ENCODE assay signal across 8 cellular contexts in the genomic region with DNA sequence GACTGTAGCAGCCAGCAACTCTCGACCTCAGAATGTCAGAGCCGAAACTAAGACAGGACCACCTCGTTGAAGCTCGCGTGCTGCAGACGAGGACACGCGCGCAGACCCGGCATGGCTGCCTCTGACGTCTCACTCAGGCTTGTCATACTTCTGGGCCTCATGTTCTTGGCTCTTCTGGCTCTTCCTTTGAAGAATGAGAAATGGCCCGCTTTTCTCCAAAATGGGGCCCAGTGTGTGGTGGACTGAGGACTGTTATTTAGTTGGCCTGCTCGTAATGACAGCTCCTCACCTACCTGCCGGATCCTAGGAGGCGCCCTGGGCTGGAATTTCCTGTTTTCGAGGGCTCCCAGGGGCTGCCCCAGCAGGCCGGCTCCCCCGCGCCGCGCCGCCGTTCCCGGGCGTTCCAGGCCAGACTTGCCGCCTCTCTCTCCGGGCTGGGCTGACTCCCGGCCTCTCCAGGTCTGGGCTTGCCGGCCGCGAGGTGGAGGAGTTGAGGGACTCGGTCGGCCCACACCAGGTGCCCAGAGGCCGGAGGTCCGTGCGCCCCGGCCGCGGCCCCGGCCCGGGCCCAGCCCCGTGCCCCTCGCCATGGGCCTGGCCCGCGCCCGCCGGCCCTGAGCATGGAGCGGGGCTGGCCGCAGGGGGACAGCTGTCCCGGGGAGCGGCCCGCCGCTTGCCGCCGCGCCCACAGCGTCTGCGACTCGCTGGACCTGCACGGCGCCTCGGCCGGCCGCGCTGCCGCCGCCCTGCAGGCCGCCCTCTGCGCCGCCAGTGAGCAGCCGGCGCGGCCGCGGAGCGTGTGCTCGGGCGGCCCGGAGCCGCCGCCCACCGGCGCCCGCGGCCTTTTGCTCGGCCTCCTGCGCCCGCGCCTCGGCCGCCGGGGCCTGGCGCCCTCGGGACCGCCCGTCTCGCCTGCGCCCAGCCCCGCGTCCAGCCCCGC. TPM values are rescaled to one million over a fixed set of nuclear protein-coding genes. Genes with fewer than 3 reads are reported as not detected.
DNase-seq lines count a peak whose midpoint lies in the region; ATAC-seq, FAIRE-seq and TF ChIP-seq lines count a peak whose summit lies in the region.

No MANE protein-coding gene starts in this region.

- no peak overlapping the region for H3K4ac ChIP-seq in H1 (replicated peaks; ENCODE audit: insufficient read length, low read depth, low read length)

- H3K9me3 Mint-ChIP-seq in CD4-positive, alpha-beta memory T cell = peaks cover 0 to 1% (median 0%) of the 10 kb centered on the region in 8 donors
- no peaks in the 10 kb centered on the region for H3K9me3 Mint-ChIP-seq in natural killer cell treated with Interleukin-12 subunit alpha and Interleukin-12 subunit beta and Interleukin-15 and Interleukin-18, amount 100 ng/mL, for 72 hours

- no peaks in the 10 kb centered on the region for H3K36me3 ChIP-seq in CD4-positive, alpha-beta memory T cell (ENCODE audit: insufficient read depth, low read length)
- H3K36me3 ChIP-seq in H1 (ENCODE audit: control insufficient read depth in 2 of 4, insufficient read depth in 4 of 4, low read length in 3 of 4) = peaks cover 0 to 5% (median 0%) of the 10 kb centered on the region in 4 experiments; a peak in 1 of 8 replicates

- H3K4me1 Mint-ChIP-seq in CD4-positive, alpha-beta memory T cell = peaks cover 3 to 42% (median 25%) of the 10 kb centered on the region in 4 donors
- peaks cover 0 to 2% of the 10 kb centered on the region in 2 donors for H3K4me1 Mint-ChIP-seq in natural killer cell treated with Interleukin-12 subunit alpha and Interleukin-12 subunit beta and Interleukin-15 and Interleukin-18, amount 100 ng/mL, for 72 hours (ENCODE audit: low read depth in 2 of 2)

- CTCF ChIA-PET in CD4-positive, alpha-beta memory T cell (lab: Charles Lee; ENCODE audit: partially characterized antibody) = interaction anchor here (0.7 to 7.8 kb wide), 3 partner anchors 100 to 152 kb away, joined by 3 to 67 read pairs (median 4); no protein-coding TSS in a partner anchor
- CTCF ChIA-PET in H1 (lab: Charles Lee; ENCODE audit: partially characterized antibody) = interaction anchor here (0.8 to 22.4 kb wide), 18 partner anchors 9 to 216 kb away, joined by 3 to 448 read pairs (median 8); partner anchors contain the start of genes AGAP3, CDK5, GBX1 and SLC4A2

- peaks cover 7% of the 10 kb centered on the region for H3K23me2 ChIP-seq in H1 (ENCODE audit: low read depth, low read length)

- H3K27me3 ChIP-seq in CD4-positive, alpha-beta memory T cell (ENCODE audit: insufficient read depth, low read length) = no peaks in the 10 kb centered on the region
- peaks cover 0 to 15% (median 9%) of the 10 kb centered on the region in 4 experiments; a peak in 3 of 7 replicates for H3K27me3 ChIP-seq in H1 (replicated peaks in 1 of 4; ENCODE audit: control insufficient read depth in 3 of 4, extremely low read depth in 1 of 4, insufficient read depth in 3 of 4, low read length in 3 of 4)

- peak overlapping the region; percentile 38 to 72 (median 58) for H3K4me3 Mint-ChIP-seq in CD4-positive, alpha-beta memory T cell
- H3K4me3 Mint-ChIP-seq in natural killer cell treated with Interleukin-12 subunit alpha and Interleukin-12 subunit beta and Interleukin-15 and Interleukin-18, amount 100 ng/mL, for 72 hours = peak overlapping the region; percentile 8

- no peak overlapping the region for H2BK20ac ChIP-seq in H1 (ENCODE audit: low read length)

- H3K14ac ChIP-seq in H1 (ENCODE audit: insufficient read length) = no peak overlapping the region

- H3K36me3 Mint-ChIP-seq in CD4-positive, alpha-beta memory T cell = peaks cover 3 to 9% of the 10 kb centered on the region in 2 donors
- H3K36me3 Mint-ChIP-seq in natural killer cell treated with Interleukin-12 subunit alpha and Interleukin-12 subunit beta and Interleukin-15 and Interleukin-18, amount 100 ng/mL, for 72 hours = no peaks in the 10 kb centered on the region

- no peak for FAIRE-seq in H1 (lab: Jason Lieb, UNC)

- TF ChIP-seq EP300 in Ishikawa (IDR thresholded peaks at IDR 0.05; ENCODE audit: borderline replicate concordance) = no peak
- TF ChIP-seq EP300 in H1 (IDR thresholded peaks at IDR 0.05; ENCODE audit: borderline replicate concordance in 1 of 2, low read depth in 2 of 2, low read length in 2 of 2) = no peak

- H3K4me1 ChIP-seq in CD4-positive, alpha-beta memory T cell (ENCODE audit: insufficient read depth, low read length) = peaks cover 31% of the 10 kb centered on the region
- peaks cover 0 to 24% (median 16%) of the 10 kb centered on the region in 4 experiments; a peak in 6 of 7 replicates for H3K4me1 ChIP-seq in H1 (replicated peaks in 1 of 4; ENCODE audit: control insufficient read depth in 3 of 4, insufficient read depth in 4 of 4, low read length in 3 of 4)

- ATAC-seq in natural killer cell treated with Interleukin-12 subunit alpha and Interleukin-12 subunit beta and Interleukin-15 and Interleukin-18, amount 100 ng/mL, for 72 hours = peak; percentile 11 to 46
- ATAC-seq in GM18517 (IDR thresholded peaks at IDR 0.05; ENCODE audit: unreplicated experiment) = no peak
- no peak for ATAC-seq in HG03280 (IDR thresholded peaks at IDR 0.05; ENCODE audit: unreplicated experiment)
- ATAC-seq in HG03039 (IDR thresholded peaks at IDR 0.05; ENCODE audit: unreplicated experiment) = no peak

- H2AK5ac ChIP-seq in H1 (ENCODE audit: low read depth, low read length) = no peak overlapping the region

- no peak overlapping the region for H3K27ac ChIP-seq in CD4-positive, alpha-beta memory T cell (ENCODE audit: low read depth, low read length)
- no peak overlapping the region for H3K27ac ChIP-seq in H1 (ENCODE audit: low read depth, low read length)

- H4K5ac ChIP-seq in H1 (ENCODE audit: insufficient read length, low read depth, low read length) = no peak overlapping the region

- no peak overlapping the region for H3K56ac ChIP-seq in H1 (replicated peaks; ENCODE audit: insufficient read length, low read depth, low read length)

- no peak overlapping the region for H2BK12ac ChIP-seq in H1 (ENCODE audit: low read depth, low read length)

- no peak overlapping the region for H2BK15ac ChIP-seq in H1 (ENCODE audit: low read length)

- H3K9ac ChIP-seq in H1 (replicated peaks in 1 of 4; ENCODE audit: extremely low read depth in 1 of 4, low read depth in 3 of 4, low read length in 3 of 4) = peak overlapping the region in 1 of 4 experiments; percentile 64; a peak in 1 of 7 replicates

- H3K79me1 ChIP-seq in H1 (ENCODE audit: low read depth, low read length) = peaks cover 5% of the 10 kb centered on the region

- no peak overlapping the region for H3K4me3 ChIP-seq in CD4-positive, alpha-beta memory T cell (ENCODE audit: low read length in 2 of 2)
- H3K4me3 ChIP-seq in H1 (ENCODE audit: extremely low read depth in 1 of 4, insufficient read depth in 2 of 4, low read depth in 3 of 4, low read length in 4 of 4) = peak overlapping the region; percentile 12 to 49 (median 32)

- no peak overlapping the region for H4K91ac ChIP-seq in H1 (replicated peaks; ENCODE audit: insufficient read length, low read length)

- no peak for TF ChIP-seq POLR2A in H1 (IDR thresholded peaks at IDR 0.05; ENCODE audit: control extremely low read depth in 1 of 2, low read depth in 2 of 2, low read length in 2 of 2)

- H2BK5ac ChIP-seq in H1 (ENCODE audit: low read depth, low read length) = no peak overlapping the region

- H3K23ac ChIP-seq in H1 (ENCODE audit: insufficient read length) = no peak overlapping the region

- H2BK120ac ChIP-seq in H1 (replicated peaks; ENCODE audit: low read depth, low read length) = no peak overlapping the region

- H2AFZ ChIP-seq in H1 (ENCODE audit: low read length) = no peak overlapping the region

- H4K20me1 ChIP-seq in H1 (replicated peaks in 1 of 2; ENCODE audit: control insufficient read depth in 1 of 2, insufficient read depth in 2 of 2, low read length in 2 of 2) = peaks cover 51 to 61% of the 10 kb centered on the region in 2 experiments

- peak in 1 of 5 donors; percentile 32 for DNase-seq in CD4-positive, alpha-beta memory T cell
- peak in 1 of 2 experiments; percentile 75 for DNase-seq in H1 (ENCODE audit: low read depth in 1 of 2, low spot score in 2 of 2)
- no peak for DNase-seq in natural killer cell treated with Interleukin-12 subunit alpha and Interleukin-12 subunit beta and Interleukin-15 and Interleukin-18, amount 100 ng/mL, for 72 hours (ENCODE audit: low spot score)
- no peak for DNase-seq in activated CD4-positive, CD25-positive, alpha-beta regulatory T cell treated with anti-CD3 and anti-CD28 coated beads, Interleukin-2, amount 50 U/mL, for 72 hours

- H3K79me2 ChIP-seq in H1 (ENCODE audit: control insufficient read depth in 1 of 2, insufficient read depth in 2 of 2, low read length in 2 of 2) = peaks cover 0 to 16% of the 10 kb centered on the region in 2 experiments; a peak in 2 of 4 replicates

- H3K27ac Mint-ChIP-seq in CD4-positive, alpha-beta memory T cell = no peak overlapping the region
- no peak overlapping the region for H3K27ac Mint-ChIP-seq in natural killer cell treated with Interleukin-12 subunit alpha and Interleukin-12 subunit beta and Interleukin-15 and Interleukin-18, amount 100 ng/mL, for 72 hours

- H3K18ac ChIP-seq in H1 (ENCODE audit: extremely low read depth, low read length) = no peak overlapping the region

- intact Hi-C loops in CD4-positive, alpha-beta memory T cell (cut with micrococcal nuclease) = no loop called here

- no peaks in the 10 kb centered on the region for H3K9me3 ChIP-seq in CD4-positive, alpha-beta memory T cell (ENCODE audit: control insufficient read depth in 1 of 2, low read length in 2 of 2)
- H3K9me3 ChIP-seq in H1 (ENCODE audit: insufficient read depth in 2 of 2, low read depth in 1 of 2, low read length in 1 of 2) = no peaks in the 10 kb centered on the region

- no peak for TF ChIP-seq RAD21 in Ishikawa (IDR thresholded peaks at IDR 0.05; ENCODE audit: low read depth)
- no peak for TF ChIP-seq RAD21 in H1 (IDR thresholded peaks at IDR 0.05 in 1 of 2, conservative IDR thresholded peaks at IDR 0.05 in 1 of 2; ENCODE audit: low read depth in 2 of 2, low read length in 2 of 2)

- POLR2A ChIA-PET in CD4-positive, alpha-beta memory T cell (lab: Charles Lee; ENCODE audit: partially characterized antibody) = interaction anchor here (1.7 to 1.9 kb wide), 2 partner anchors 9 to 31 kb away, joined by 6 to 7 read pairs; partner anchors contain the start of gene TMUB1
- POLR2A ChIA-PET in H1 (lab: Charles Lee; ENCODE audit: partially characterized antibody) = interaction anchor here (1.0 to 2.7 kb wide), 8 partner anchors 10 to 113 kb away, joined by 3 to 9 read pairs (median 4); partner anchors contain the start of genes ABCF2 and FASTK

- 0 out of 4 replicates have a peak, but pooled peaks of 1 of the 3 experiments have one; percentile 8 for TF ChIP-seq CTCF in H1 (IDR thresholded peaks at IDR 0.05; ENCODE audit: control extremely low read depth in 1 of 3, insufficient read depth in 1 of 3, low read depth in 1 of 3, low read length in 3 of 3)

- no peak overlapping the region for H4K8ac ChIP-seq in H1 (ENCODE audit: extremely low read depth, insufficient read depth, low read length)

- no peaks in the 10 kb centered on the region for H3K27me3 Mint-ChIP-seq in CD4-positive, alpha-beta memory T cell
- H3K27me3 Mint-ChIP-seq in natural killer cell treated with Interleukin-12 subunit alpha and Interleukin-12 subunit beta and Interleukin-15 and Interleukin-18, amount 100 ng/mL, for 72 hours = no peaks in the 10 kb centered on the region

- WGBS in H1 (ENCODE audit: extremely low coverage in 1 of 2, insufficient coverage in 1 of 2, insufficient read length in 1 of 2, insufficient replicate concordance in 2 of 2, low coverage in 1 of 2, low lambda C conversion rate in 2 of 2, missing lambda C conversion rate in 1 of 2), 2 experiments = 13% methylated on average over 67 of the region's 101 CpGs; no CpG with 5 or more reads in 1 of the 2 experiments

- peak overlapping the region; percentile 56 to 70 for H3K4me2 ChIP-seq in H1 (ENCODE audit: insufficient read depth in 1 of 2, low read depth in 2 of 2, low read length in 2 of 2)

RNA-seq across cellular contexts. Expression of gene AGAP3, which starts 28.1 kb away (rescaled TPM):
- 10 to 100 TPM; 52.9 to 65.8 TPM for total RNA-seq in CD4-positive, alpha-beta memory T cell
- 1 to 10 TPM; 3.0 to 9.5 TPM for polyA plus RNA-seq in CD4-positive, alpha-beta memory T cell
- 66.4 and 68.1 TPM in 2 replicates for total RNA-seq in H1 (2021; fragmentation: NEBNext Ultra II Directional; extraction: Animal tissue kit (Norgen Biotek cat#: 25700))
- 120 and 194 TPM in 2 replicates for polyA plus RNA-seq in H1 (2011; rRNA removed)
- 90.4 TPM for polyA plus RNA-seq in H1 (2011; cell fraction: cytosol; rRNA removed)
- 258 TPM for polyA plus RNA-seq in H1 (2011; cell fraction: nucleus; rRNA removed)
- 70.1 to 77.1 TPM (median 74.6 TPM) in 4 replicates for polyA plus RNA-seq in H1 (2012, experiment 1 of 2)
- polyA plus RNA-seq in H1 (2012, experiment 2 of 2) = 48.0 TPM
- polyA plus RNA-seq in H1 (2013, experiment 1 of 2) = 33.4 TPM
- 33.2 TPM for polyA plus RNA-seq in H1 (2013, experiment 2 of 2)
- 27.8 and 33.8 TPM in 2 replicates for polyA minus RNA-seq in H1 (2011; rRNA and poly(A)+ RNA removed)
- polyA minus RNA-seq in H1 (2011; cell fraction: cytosol; rRNA and poly(A)+ RNA removed) = 47.5 TPM
- polyA minus RNA-seq in H1 (2011; cell fraction: nucleus; rRNA and poly(A)+ RNA removed) = 71.5 TPM
- total RNA-seq in natural killer cell treated with Interleukin-12 subunit alpha and Interleukin-12 subunit beta and Interleukin-15 and Interleukin-18, amount 100 ng/mL, for 72 hours = 100 to 1,000 TPM in 1 of 2 donors, 10 to 100 TPM in 1; 28.4 to 101 TPM

RNA-seq across cellular contexts. Expression of gene TMUB1, which starts 31.1 kb away (rescaled TPM):
- total RNA-seq in CD4-positive, alpha-beta memory T cell = 10 to 100 TPM; 42.6 to 48.7 TPM
- polyA plus RNA-seq in CD4-positive, alpha-beta memory T cell = 10 to 100 TPM; 48.9 to 66.7 TPM
- total RNA-seq in H1 (2021; fragmentation: NEBNext Ultra II Directional; extraction: Animal tissue kit (Norgen Biotek cat#: 25700)) = 41.4 and 48.7 TPM in 2 replicates
- 56.2 and 85.7 TPM in 2 replicates for polyA plus RNA-seq in H1 (2011; rRNA removed)
- polyA plus RNA-seq in H1 (2011; cell fraction: cytosol; rRNA removed) = 38.5 TPM
- 77.0 TPM for polyA plus RNA-seq in H1 (2011; cell fraction: nucleus; rRNA removed)
- 23.7 to 47.4 TPM (median 42.5 TPM) in 4 replicates for polyA plus RNA-seq in H1 (2012, experiment 1 of 2)
- 45.8 TPM for polyA plus RNA-seq in H1 (2012, experiment 2 of 2)
- 69.9 TPM for polyA plus RNA-seq in H1 (2013, experiment 1 of 2)
- 77.4 TPM for polyA plus RNA-seq in H1 (2013, experiment 2 of 2)
- polyA minus RNA-seq in H1 (2011; rRNA and poly(A)+ RNA removed) = 6.5 and 7.1 TPM in 2 replicates
- 18.8 TPM for polyA minus RNA-seq in H1 (2011; cell fraction: cytosol; rRNA and poly(A)+ RNA removed)
- polyA minus RNA-seq in H1 (2011; cell fraction: nucleus; rRNA and poly(A)+ RNA removed) = 14.7 TPM
- 10 to 100 TPM; 65.5 to 73.1 TPM for total RNA-seq in natural killer cell treated with Interleukin-12 subunit alpha and Interleukin-12 subunit beta and Interleukin-15 and Interleukin-18, amount 100 ng/mL, for 72 hours

RNA-seq across cellular contexts. Expression of gene FASTK, which starts 33.8 kb away (rescaled TPM):
- total RNA-seq in CD4-positive, alpha-beta memory T cell = 100 to 1,000 TPM; 123 to 126 TPM
- 10 to 100 TPM; 51.2 to 62.2 TPM for polyA plus RNA-seq in CD4-positive, alpha-beta memory T cell
- 39.4 and 43.8 TPM in 2 replicates for total RNA-seq in H1 (2021; fragmentation: NEBNext Ultra II Directional; extraction: Animal tissue kit (Norgen Biotek cat#: 25700))
- polyA plus RNA-seq in H1 (2011; rRNA removed) = 84.0 and 116 TPM in 2 replicates
- polyA plus RNA-seq in H1 (2011; cell fraction: cytosol; rRNA removed) = 87.9 TPM
- polyA plus RNA-seq in H1 (2011; cell fraction: nucleus; rRNA removed) = 383 TPM
- 34.8 to 66.7 TPM (median 56.9 TPM) in 4 replicates for polyA plus RNA-seq in H1 (2012, experiment 1 of 2)
- polyA plus RNA-seq in H1 (2012, experiment 2 of 2) = 59.3 TPM
- polyA plus RNA-seq in H1 (2013, experiment 1 of 2) = 53.6 TPM
- 45.8 TPM for polyA plus RNA-seq in H1 (2013, experiment 2 of 2)
- polyA minus RNA-seq in H1 (2011; rRNA and poly(A)+ RNA removed) = 28.6 and 30.4 TPM in 2 replicates
- polyA minus RNA-seq in H1 (2011; cell fraction: cytosol; rRNA and poly(A)+ RNA removed) = 25.5 TPM
- polyA minus RNA-seq in H1 (2011; cell fraction: nucleus; rRNA and poly(A)+ RNA removed) = 71.3 TPM
- total RNA-seq in natural killer cell treated with Interleukin-12 subunit alpha and Interleukin-12 subunit beta and Interleukin-15 and Interleukin-18, amount 100 ng/mL, for 72 hours = 100 to 1,000 TPM in 1 of 2 donors, 10 to 100 TPM in 1; 84.4 to 131 TPM

RNA-seq across cellular contexts. Expression of gene GBX1, which starts 53.1 kb away (rescaled TPM):
- not detected for total RNA-seq in CD4-positive, alpha-beta memory T cell
- polyA plus RNA-seq in CD4-positive, alpha-beta memory T cell = not detected
- not detected in 2 replicates for total RNA-seq in H1 (2021; fragmentation: NEBNext Ultra II Directional; extraction: Animal tissue kit (Norgen Biotek cat#: 25700))
- polyA plus RNA-seq in H1 (2011; rRNA removed) = not detected in 2 replicates
- 0.06 TPM for polyA plus RNA-seq in H1 (2011; cell fraction: cytosol; rRNA removed)
- polyA plus RNA-seq in H1 (2011; cell fraction: nucleus; rRNA removed) = 0.20 TPM
- 0.23 to 0.32 TPM in 2 of 4 replicates, not detected in the others for polyA plus RNA-seq in H1 (2012, experiment 1 of 2)
- not detected for polyA plus RNA-seq in H1 (2012, experiment 2 of 2)
- polyA plus RNA-seq in H1 (2013, experiment 1 of 2) = not detected
- 0.09 TPM for polyA plus RNA-seq in H1 (2013, experiment 2 of 2)
- polyA minus RNA-seq in H1 (2011; rRNA and poly(A)+ RNA removed) = not detected in 2 replicates
- not detected for polyA minus RNA-seq in H1 (2011; cell fraction: cytosol; rRNA and poly(A)+ RNA removed)
- 1.00 TPM for polyA minus RNA-seq in H1 (2011; cell fraction: nucleus; rRNA and poly(A)+ RNA removed)
- total RNA-seq in natural killer cell treated with Interleukin-12 subunit alpha and Interleukin-12 subunit beta and Interleukin-15 and Interleukin-18, amount 100 ng/mL, for 72 hours = not detected

RNA-seq across cellular contexts. Expression of gene SLC4A2, which starts 55.0 kb away (rescaled TPM):
- total RNA-seq in CD4-positive, alpha-beta memory T cell = 10 to 100 TPM; 82.7 to 84.7 TPM
- 10 to 100 TPM; 12.8 to 24.3 TPM for polyA plus RNA-seq in CD4-positive, alpha-beta memory T cell
- total RNA-seq in H1 (2021; fragmentation: NEBNext Ultra II Directional; extraction: Animal tissue kit (Norgen Biotek cat#: 25700)) = 147 and 148 TPM in 2 replicates
- 72.6 and 105 TPM in 2 replicates for polyA plus RNA-seq in H1 (2011; rRNA removed)
- polyA plus RNA-seq in H1 (2011; cell fraction: cytosol; rRNA removed) = 64.0 TPM
- 293 TPM for polyA plus RNA-seq in H1 (2011; cell fraction: nucleus; rRNA removed)
- polyA plus RNA-seq in H1 (2012, experiment 1 of 2) = 60.3 to 144 TPM (median 135 TPM) in 4 replicates
- 178 TPM for polyA plus RNA-seq in H1 (2012, experiment 2 of 2)
- polyA plus RNA-seq in H1 (2013, experiment 1 of 2) = 120 TPM
- polyA plus RNA-seq in H1 (2013, experiment 2 of 2) = 123 TPM
- polyA minus RNA-seq in H1 (2011; rRNA and poly(A)+ RNA removed) = 42.9 and 53.5 TPM in 2 replicates
- 63.4 TPM for polyA minus RNA-seq in H1 (2011; cell fraction: cytosol; rRNA and poly(A)+ RNA removed)
- polyA minus RNA-seq in H1 (2011; cell fraction: nucleus; rRNA and poly(A)+ RNA removed) = 68.4 TPM
- 100 to 1,000 TPM; 117 to 195 TPM for total RNA-seq in natural killer cell treated with Interleukin-12 subunit alpha and Interleukin-12 subunit beta and Interleukin-15 and Interleukin-18, amount 100 ng/mL, for 72 hours

Comparison
In these comparisons a context has a peak if more than half of its experiments do, and no peak if none do; other contexts are left out.
1. H3K4me3 ChIP-seq: peak in H1 (4 of 4); none in CD4-positive, alpha-beta memory T cell (0 of 2).
2. ATAC-seq: peak in natural killer cell treated with Interleukin-12 subunit alpha and Interleukin-12 subunit beta and Interleukin-15 and Interleukin-18, amount 100 ng/mL, for 72 hours (2 of 2); none in GM18517 (single experiment), HG03280 (single experiment) and HG03039 (single experiment).